ENCODE assay signal across 10 cellular contexts in the genomic region with DNA sequence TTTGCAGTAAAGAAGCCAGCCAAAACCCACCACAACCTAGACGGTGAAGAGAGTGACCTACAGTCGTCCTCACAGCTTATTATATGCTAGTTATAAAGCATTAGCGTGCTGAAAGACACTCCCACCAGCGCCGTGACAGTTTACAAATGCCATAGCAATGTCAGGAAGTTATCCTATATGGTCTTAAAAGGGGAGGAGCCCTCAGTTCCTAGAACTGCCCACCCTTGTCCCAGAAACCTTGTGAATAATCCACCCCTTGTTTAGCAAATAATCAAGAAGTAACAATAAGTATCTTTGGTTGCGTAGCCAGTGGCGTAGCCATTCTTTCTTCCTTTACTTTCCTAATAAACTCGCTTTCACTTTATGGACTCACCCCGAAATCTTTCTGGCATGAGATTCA.
A peak's percentile ranks its signal among the peaks of the same experiment; 100 is the strongest.
DNase-seq lines count a peak whose midpoint lies in the region; ATAC-seq, FAIRE-seq and TF ChIP-seq lines count a peak whose summit lies in the region.
"Had no signal": no experiment of that assay in that cellular context is flagged by ENCODE, and none has a peak within 500 bp of the region (broad histone marks: within the 10 kb centered on the region; RNA-seq: fewer than 3 reads in every experiment).

No MANE protein-coding gene starts in this region.

- H4K8ac ChIP-seq in neuronal stem cell (ENCODE audit: low read depth, low read length): no peak overlapping the region

- WGBS in neuronal stem cell (ENCODE audit: extremely low coverage in 2 of 2, insufficient read length in 2 of 2, insufficient replicate concordance in 1 of 2), 2 donors: no CpG with 5 or more reads among the region's 9 CpGs

- TF ChIP-seq CTCF in endothelial cell of umbilical vein (IDR thresholded peaks at IDR 0.05; ENCODE audit: extremely low read depth in 1 of 2, insufficient read depth in 1 of 2, low read depth in 1 of 2, low read length in 2 of 2): no peak

- H3K36me3 ChIP-seq in endothelial cell of umbilical vein (ENCODE audit: control insufficient read depth in 2 of 2, extremely low read depth in 1 of 2, insufficient read depth in 2 of 2, low read length in 2 of 2) (no peaks in the 10 kb centered on the region), neuronal stem cell (replicated peaks in 1 of 2; ENCODE audit: control insufficient read depth in 2 of 2, insufficient read depth in 2 of 2, low read length in 2 of 2) (no peaks in the 10 kb centered on the region)

- no peak overlapping the region for H2BK15ac ChIP-seq in neuronal stem cell (ENCODE audit: low read length)

- H2AFZ ChIP-seq in endothelial cell of umbilical vein (ENCODE audit: low read depth, low read length) (peak overlapping the region; percentile 58), neuronal stem cell (ENCODE audit: low read length) (peak overlapping the region; percentile 85)

- dilution Hi-C loops in endothelial cell of umbilical vein (cut with MboI; ENCODE audit: extremely low pct_ligation_motif_present, low sequenced_read_pairs): no loop called here

- H3K9ac ChIP-seq in endothelial cell of umbilical vein (replicated peaks; ENCODE audit: extremely low read depth, insufficient read depth, low read length): no peak overlapping the region
- no peak overlapping the region for H3K9ac ChIP-seq in neuronal stem cell (ENCODE audit: low read depth, low read length, poor library complexity)

- no peak overlapping the region for H3K23ac ChIP-seq in neuronal stem cell (ENCODE audit: low read depth, low read length, poor library complexity)

- no peaks in the 10 kb centered on the region for H3K79me2 ChIP-seq in endothelial cell of umbilical vein (ENCODE audit: control insufficient read depth, insufficient read depth, low read length)

- intact Hi-C loops in endothelial cell of umbilical vein (cut with micrococcal nuclease): loop anchor here (1.0 to 10.0 kb wide), 2 partner anchors 123 to 231 kb away; a partner anchor contains a TSS

- H2BK120ac ChIP-seq in neuronal stem cell (ENCODE audit: low read depth, low read length): no peak overlapping the region

- H3K9me3 ChIP-seq in endothelial cell of umbilical vein (replicated peaks; ENCODE audit: control insufficient read depth, insufficient read depth, low read length): no peaks in the 10 kb centered on the region
- H3K9me3 ChIP-seq in neuronal stem cell (replicated peaks in 1 of 2; ENCODE audit: control insufficient read depth in 2 of 2, insufficient read depth in 1 of 2, low read depth in 1 of 2, low read length in 2 of 2): no peaks in the 10 kb centered on the region

- no peak overlapping the region for H4K91ac ChIP-seq in neuronal stem cell (ENCODE audit: low read depth, low read length, poor library complexity)

- ATAC-seq in HG02763 (IDR thresholded peaks at IDR 0.05; ENCODE audit: unreplicated experiment): no peak

- no TSS peak for BruUV-seq in endothelial cell of umbilical vein (replicated peaks; lab: Mats Ljungman, UMichigan)

- CTCF ChIA-PET in endothelial cell of umbilical vein (lab: Charles Lee): no interaction called here

- H3K4me1 ChIP-seq in endothelial cell of umbilical vein (ENCODE audit: control insufficient read depth, extremely low read depth, insufficient read depth, low read length) (no peaks in the 10 kb centered on the region), neuronal stem cell (ENCODE audit: control insufficient read depth in 2 of 2, insufficient read depth in 1 of 2, low read depth in 1 of 2, low read length in 2 of 2) (peaks cover 11 to 13% of the 10 kb centered on the region in 2 donors)

- no peak overlapping the region for H3K18ac ChIP-seq in neuronal stem cell (ENCODE audit: low read length)

- DNase-seq in DMS53 (lab: John Stamatoyannopoulos, UW): peak; percentile 50
- no peak for DNase-seq in DMS53 treated with DMSO at 0.1 percent for 48 hours (lab: John Stamatoyannopoulos, UW; ENCODE audit: unreplicated experiment)
- peak; percentile 18 for DNase-seq in HT1080 (ENCODE audit: low read depth)
- DNase-seq in endothelial cell of umbilical vein (ENCODE audit: low read depth, low spot score): peak; percentile 20
- no peak for DNase-seq in neuronal stem cell (ENCODE audit: low spot score)
- no peak for DNase-seq in stimulated activated naive CD4-positive, alpha-beta T cell treated with Interleukin-2 at 50 U/mL for 16 hours (lab: John Stamatoyannopoulos, UW)
- DNase-seq in AG20443 (ENCODE audit: low spot score): no peak
- DNase-seq: GF-D8 had no signal

- H4K20me1 ChIP-seq in endothelial cell of umbilical vein (replicated peaks; ENCODE audit: control insufficient read depth, extremely low read depth, insufficient read depth, low read length): no peaks in the 10 kb centered on the region

- no peak overlapping the region for H3K14ac ChIP-seq in neuronal stem cell (ENCODE audit: low read length)

- no peak overlapping the region for H2BK12ac ChIP-seq in neuronal stem cell (ENCODE audit: low read length)

- H3K9me1 ChIP-seq in endothelial cell of umbilical vein (replicated peaks; ENCODE audit: control insufficient read depth, extremely low read depth, insufficient read depth, low read length): no peaks in the 10 kb centered on the region

- peak overlapping the region in 2 of 3 experiments; percentile 16 to 22 for H3K4me3 ChIP-seq in endothelial cell of umbilical vein (replicated peaks in 1 of 3; ENCODE audit: insufficient read depth in 1 of 3, low read depth in 1 of 3, low read length in 3 of 3)
- H3K4me3 ChIP-seq in neuronal stem cell (ENCODE audit: low read length in 2 of 2): peak overlapping the region in 1 of 2 donors; percentile 33

- H3K4me2 ChIP-seq in endothelial cell of umbilical vein (ENCODE audit: insufficient read depth, low read length) (peak overlapping the region; percentile 32), neuronal stem cell (ENCODE audit: insufficient read depth, low read length, poor library complexity, severe bottlenecking) (peak overlapping the region; percentile 50)

- no peak for FAIRE-seq in endothelial cell of umbilical vein (lab: Jason Lieb, UNC)

- H3K79me1 ChIP-seq in neuronal stem cell (ENCODE audit: low read depth, low read length): no peaks in the 10 kb centered on the region

- H3K27me3 ChIP-seq in endothelial cell of umbilical vein (ENCODE audit: control insufficient read depth in 2 of 2, insufficient read depth in 2 of 2, low read length in 2 of 2): peaks cover 0 to 4% of the 10 kb centered on the region in 2 experiments
- no peaks in the 10 kb centered on the region for H3K27me3 ChIP-seq in neuronal stem cell (ENCODE audit: control insufficient read depth in 3 of 3, insufficient read depth in 3 of 3, low read depth in 1 of 3, low read length in 3 of 3)

- no peak overlapping the region for H3K4ac ChIP-seq in neuronal stem cell (ENCODE audit: low read length)

- TF ChIP-seq POLR2A in endothelial cell of umbilical vein (IDR thresholded peaks at IDR 0.05; ENCODE audit: low read depth, low read length): no peak

- H3K27ac ChIP-seq in endothelial cell of umbilical vein (ENCODE audit: insufficient read depth, low read depth, low read length) (no peak overlapping the region), neuronal stem cell (replicated peaks; ENCODE audit: low read length) (no peak overlapping the region)
- H3K27ac ChIP-seq: 22Rv1 had no signal

- POLR2A ChIA-PET in endothelial cell of umbilical vein (lab: Charles Lee): no interaction called here

- H2BK5ac ChIP-seq in neuronal stem cell (ENCODE audit: low read length): no peak overlapping the region

- no peak overlapping the region for H2AK5ac ChIP-seq in neuronal stem cell (ENCODE audit: low read depth, low read length)

TF ChIP-seq in endothelial cell of umbilical vein, 7 proteins besides CTCF, POLR2A, EP300 and RAD21:
- TF ChIP-seq MYC (IDR thresholded peaks at IDR 0.05; ENCODE audit: low read depth, low read length) (no peak), FOS (IDR thresholded peaks at IDR 0.05; ENCODE audit: borderline replicate concordance, insufficient read depth, low read length) (no peak), JUN (IDR thresholded peaks at IDR 0.05; ENCODE audit: borderline replicate concordance, insufficient read depth, insufficient read length, low read depth) (no peak), GATA2 (IDR thresholded peaks at IDR 0.05; ENCODE audit: insufficient read depth, insufficient read length, low read depth, low read length) (no peak), POLR2AphosphoS5 (IDR thresholded peaks at IDR 0.05; ENCODE audit: insufficient read depth, low read depth, low read length) (no peak), EZH2 (IDR thresholded peaks at IDR 0.05; ENCODE audit: borderline replicate concordance, low read depth, low read length, severe bottlenecking) (no peak)
- TF ChIP-seq, protein P1, sequence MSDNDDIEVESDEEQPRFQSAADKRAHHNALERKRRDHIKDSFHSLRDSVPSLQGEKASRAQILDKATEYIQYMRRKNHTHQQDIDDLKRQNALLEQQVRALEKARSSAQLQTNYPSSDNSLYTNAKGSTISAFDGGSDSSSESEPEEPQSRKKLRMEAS (IDR thresholded peaks at IDR 0.05; ENCODE audit: insufficient read depth, insufficient read length): no peak

Comparison
In these comparisons a context has a peak if more than half of its experiments do, and no peak if none do; other contexts are left out.
1. DNase-seq: peak in DMS53 (single experiment), HT1080 (single experiment) and endothelial cell of umbilical vein (single experiment); none in DMS53 treated with DMSO at 0.1 percent for 48 hours (single experiment), neuronal stem cell (single experiment), stimulated activated naive CD4-positive, alpha-beta T cell treated with Interleukin-2 at 50 U/mL for 16 hours (single experiment) and AG20443 (single experiment).